In genomic region chr10:53013201-53013808, GRCh38 we compare ENCODE assay signal across 12 cellular contexts.
DNase-seq lines count a peak whose midpoint lies in the region; ATAC-seq and TF ChIP-seq lines count a peak whose summit lies in the region.
"Had no signal": no experiment of that assay in that cellular context is flagged by ENCODE, and none has a peak within 500 bp of the region (broad histone marks: within the 10 kb centered on the region; RNA-seq: fewer than 3 reads in every experiment).

No MANE protein-coding gene starts in this region.

- ATAC-seq in HG02943 (IDR thresholded peaks at IDR 0.05; ENCODE audit: low read depth, unreplicated experiment) (peak; percentile 63), omental fat pad (ENCODE audit: low FRiP score) (no peak)

- H3K4me3 Mint-ChIP-seq in activated naive CD4-positive, alpha-beta T cell treated with anti-CD3 and anti-CD28 coated beads, Interleukin-2, amount 50 U/mL, for 24 hours, result no peak overlapping the region
- no peak overlapping the region for H3K4me3 Mint-ChIP-seq in activated naive CD4-positive, alpha-beta T cell treated with anti-CD3 and anti-CD28 coated beads, Interleukin-2, amount 10 ng/mL, durations not matched to agents 7 days and 5 days
- H3K4me3 Mint-ChIP-seq: activated T-helper 1 cell treated with anti-CD3 and anti-CD28 coated beads, Interleukin-12 subunit alpha, Interleukin-12 subunit beta, Interleukin-2, Interleukin-4 antibody, amounts not matched to agents 30 ng/mL and 10 ng/mL and 1 ng/mL, durations not matched to agents 14 hours and 24 hours and 36 hours had no signal

- H3K9me3 Mint-ChIP-seq in activated naive CD4-positive, alpha-beta T cell treated with anti-CD3 and anti-CD28 coated beads, Interleukin-2, amount 50 U/mL, for 24 hours, result peaks cover 6% of the 10 kb centered on the region
- H3K9me3 Mint-ChIP-seq in activated naive CD4-positive, alpha-beta T cell treated with anti-CD3 and anti-CD28 coated beads, Interleukin-2, amount 10 ng/mL, durations not matched to agents 7 days and 5 days, result peaks cover 3% of the 10 kb centered on the region

- CTCF ChIA-PET in activated naive CD4-positive, alpha-beta T cell treated with anti-CD3 and anti-CD28 coated beads, Interleukin-2, amount 10 ng/mL, durations not matched to agents 7 days and 5 days (lab: Charles Lee), result no interaction called here

- no peak for TF ChIP-seq CTCF in omental fat pad (IDR thresholded peaks at IDR 0.05)

- no peaks in the 10 kb centered on the region for H3K4me1 Mint-ChIP-seq in activated naive CD4-positive, alpha-beta T cell treated with anti-CD3 and anti-CD28 coated beads, Interleukin-2, amount 50 U/mL, for 24 hours
- H3K4me1 Mint-ChIP-seq in activated naive CD4-positive, alpha-beta T cell treated with anti-CD3 and anti-CD28 coated beads, Interleukin-2, amount 10 ng/mL, durations not matched to agents 7 days and 5 days, result no peaks in the 10 kb centered on the region

- H3K27ac Mint-ChIP-seq in activated naive CD4-positive, alpha-beta T cell treated with anti-CD3 and anti-CD28 coated beads, Interleukin-2, amount 50 U/mL, for 24 hours, result peak overlapping the region; percentile 72
- H3K27ac Mint-ChIP-seq in activated naive CD4-positive, alpha-beta T cell treated with anti-CD3 and anti-CD28 coated beads, Interleukin-2, amount 10 ng/mL, durations not matched to agents 7 days and 5 days, result no peak overlapping the region
- H3K27ac Mint-ChIP-seq: activated T-helper 1 cell treated with anti-CD3 and anti-CD28 coated beads, Interleukin-12 subunit alpha, Interleukin-12 subunit beta, Interleukin-2, Interleukin-4 antibody, amounts not matched to agents 30 ng/mL and 10 ng/mL and 1 ng/mL, durations not matched to agents 14 hours and 24 hours and 36 hours had no signal

- DNase-seq in activated naive CD4-positive, alpha-beta T cell treated with anti-CD3 and anti-CD28 coated beads, Interleukin-2, amount 10 ng/mL, durations not matched to agents 7 days and 5 days, result no peak
- DNase-seq in NOMO-1 treated with dmso at 0.1 percent for 144 hours (lab: John Stamatoyannopoulos, UW; ENCODE audit: unreplicated experiment) (peak; percentile 43), HT-29 (ENCODE audit: low spot score) (no peak), COLO668 (lab: John Stamatoyannopoulos, UW; ENCODE audit: unreplicated experiment) (no peak), ecto neural progenitor cell (ENCODE audit: low spot score) (no peak), omental fat pad (ENCODE audit: low spot score) (no peak)
- DNase-seq: 8988T, Karpas-422, mammary epithelial cell had no signal

- no peaks in the 10 kb centered on the region for H3K27me3 Mint-ChIP-seq in activated naive CD4-positive, alpha-beta T cell treated with anti-CD3 and anti-CD28 coated beads, Interleukin-2, amount 50 U/mL, for 24 hours
- H3K27me3 Mint-ChIP-seq in activated naive CD4-positive, alpha-beta T cell treated with anti-CD3 and anti-CD28 coated beads, Interleukin-2, amount 10 ng/mL, durations not matched to agents 7 days and 5 days, result no peaks in the 10 kb centered on the region

- no peaks in the 10 kb centered on the region for H3K36me3 Mint-ChIP-seq in activated naive CD4-positive, alpha-beta T cell treated with anti-CD3 and anti-CD28 coated beads, Interleukin-2, amount 50 U/mL, for 24 hours
- no peaks in the 10 kb centered on the region for H3K36me3 Mint-ChIP-seq in activated naive CD4-positive, alpha-beta T cell treated with anti-CD3 and anti-CD28 coated beads, Interleukin-2, amount 10 ng/mL, durations not matched to agents 7 days and 5 days
